Comparison of ENCODE assay signal across 2 cellular contexts in genomic region chr2:101496279-101496678, GRCh38.
TF ChIP-seq lines count a peak whose summit lies in the region.

No MANE protein-coding gene starts in this region.

TF ChIP-seq in GM23338, 12 proteins besides CTCF, POLR2A, EP300 and RAD21 (continued from another document):
- TF ChIP-seq REST (IDR thresholded peaks at IDR 0.05; ENCODE audit: unreplicated experiment) = no peak
- TF ChIP-seq NANOG (IDR thresholded peaks at IDR 0.05; ENCODE audit: borderline replicate concordance) = no peak
- no peak for TF ChIP-seq ETS1 (IDR thresholded peaks at IDR 0.05)
- TF ChIP-seq ZNF114 (CRISPR knock-in tag; IDR thresholded peaks at IDR 0.05) = no peak
- no peak for TF ChIP-seq ZNF462 (CRISPR knock-in tag; IDR thresholded peaks at IDR 0.05)
- no peak for TF ChIP-seq JUNB (IDR thresholded peaks at IDR 0.05; ENCODE audit: unreplicated experiment)

TF ChIP-seq in SK-N-SH treated with all-trans-retinoic acid at 6 μM for 48 hours, 23 proteins besides CTCF, POLR2A, EP300 and RAD21 (continued from another document):
- TF ChIP-seq ZNF8 (CRISPR knock-in tag; IDR thresholded peaks at IDR 0.05) = no peak
- no peak for TF ChIP-seq PATZ1 (CRISPR knock-in tag; IDR thresholded peaks at IDR 0.05; ENCODE audit: borderline replicate concordance)
- peak; percentile 66 for TF ChIP-seq ISL1 (CRISPR knock-in tag; IDR thresholded peaks at IDR 0.05)
